In genomic region chr17:59618894-59619312, GRCh38 we compare ENCODE assay signal across 8 cellular contexts. TPM values are rescaled to one million over a fixed set of nuclear protein-coding genes. Genes with fewer than 3 reads are reported as not detected.
DNase-seq lines count a peak whose midpoint lies in the region; ATAC-seq, FAIRE-seq and TF ChIP-seq lines count a peak whose summit lies in the region.

No MANE protein-coding gene starts in this region.

- H3K4me3 ChIP-seq in PC-3 (ENCODE audit: low read length) (peak overlapping the region; percentile 97), endothelial cell of umbilical vein (replicated peaks in 1 of 3; ENCODE audit: insufficient read depth in 1 of 3, low read depth in 1 of 3, low read length in 3 of 3) (peak overlapping the region; percentile 14 to 93 (median 81))

- dilution Hi-C loops in endothelial cell of umbilical vein (cut with MboI; ENCODE audit: extremely low pct_ligation_motif_present, low sequenced_read_pairs) = no loop called here

- POLR2A ChIA-PET in PC-3 (lab: Charles Lee; ENCODE audit: unreplicated experiment) = interaction anchor here (0.6 to 1.5 kb wide), 9 partner anchors 16 to 409 kb away, joined by 3 to 13 read pairs (median 5); partner anchors contain the start of genes DHX40, PTRH2, SMG8 and VMP1
- POLR2A ChIA-PET in endothelial cell of umbilical vein (lab: Charles Lee) = interaction anchor here (0.7 to 1.6 kb wide), 13 partner anchors 9 to 463 kb away, joined by 3 to 8 read pairs (median 4); partner anchors contain the start of genes PTRH2 and VMP1

- H3K9me2 ChIP-seq in PC-3 (replicated peaks; ENCODE audit: low read length) = no peaks in the 10 kb centered on the region

- peaks cover 33% of the 10 kb centered on the region for H4K20me1 ChIP-seq in PC-3 (ENCODE audit: low read length)
- H4K20me1 ChIP-seq in endothelial cell of umbilical vein (replicated peaks; ENCODE audit: control insufficient read depth, extremely low read depth, insufficient read depth, low read length) = peaks cover 14% of the 10 kb centered on the region

- peaks cover 40% of the 10 kb centered on the region for H3K4me1 ChIP-seq in PC-3 (ENCODE audit: insufficient read depth, low read length)
- H3K4me1 ChIP-seq in endothelial cell of umbilical vein (ENCODE audit: control insufficient read depth, extremely low read depth, insufficient read depth, low read length) = peaks cover 42% of the 10 kb centered on the region

- BruUV-seq in PC-3 (replicated peaks; lab: Mats Ljungman, UMichigan) (TSS peak; percentile 87), endothelial cell of umbilical vein (replicated peaks; lab: Mats Ljungman, UMichigan) (TSS peak; percentile 83)

- H3K36me3 ChIP-seq in PC-3 (ENCODE audit: low read depth, low read length) (peaks cover 2% of the 10 kb centered on the region; the same call in 1 of the 2 replicates), endothelial cell of umbilical vein (ENCODE audit: control insufficient read depth in 2 of 2, extremely low read depth in 1 of 2, insufficient read depth in 2 of 2, low read length in 2 of 2) (peaks cover 0 to 2% of the 10 kb centered on the region in 2 experiments)

- H3K9me1 ChIP-seq in endothelial cell of umbilical vein (replicated peaks; ENCODE audit: control insufficient read depth, extremely low read depth, insufficient read depth, low read length) = no peaks in the 10 kb centered on the region

- FAIRE-seq in endothelial cell of umbilical vein (lab: Jason Lieb, UNC) = no peak

- H3K9me3 ChIP-seq in PC-3 (ENCODE audit: low read length) (no peaks in the 10 kb centered on the region), endothelial cell of umbilical vein (replicated peaks; ENCODE audit: control insufficient read depth, insufficient read depth, low read length) (no peaks in the 10 kb centered on the region)

- peak overlapping the region; percentile 84 for H2AFZ ChIP-seq in PC-3 (ENCODE audit: low read length)
- H2AFZ ChIP-seq in endothelial cell of umbilical vein (ENCODE audit: low read depth, low read length) = no peak overlapping the region

- H3K79me2 ChIP-seq in PC-3 (ENCODE audit: low read length) (peaks cover 66% of the 10 kb centered on the region), endothelial cell of umbilical vein (ENCODE audit: control insufficient read depth, insufficient read depth, low read length) (peaks cover 49% of the 10 kb centered on the region)

- H3K4me2 ChIP-seq in PC-3 (ENCODE audit: low read length) (peak overlapping the region; percentile 88), endothelial cell of umbilical vein (ENCODE audit: insufficient read depth, low read length) (peak overlapping the region; percentile 76)

- peak overlapping the region; percentile 97 for H3K27ac ChIP-seq in PC-3 (ENCODE audit: low read length)
- peak overlapping the region; percentile 91 for H3K27ac ChIP-seq in endothelial cell of umbilical vein (ENCODE audit: insufficient read depth, low read depth, low read length)

- H3K9ac ChIP-seq in PC-3 (ENCODE audit: low read length) = peak overlapping the region; percentile 99
- H3K9ac ChIP-seq in endothelial cell of umbilical vein (replicated peaks; ENCODE audit: extremely low read depth, insufficient read depth, low read length) = peak overlapping the region; percentile 98

- no peak for TF ChIP-seq CTCF in PC-3 (conservative IDR thresholded peaks at IDR 0.05; ENCODE audit: low read depth, low read length)
- TF ChIP-seq CTCF in endothelial cell of umbilical vein (IDR thresholded peaks at IDR 0.05; ENCODE audit: extremely low read depth in 1 of 2, insufficient read depth in 1 of 2, low read depth in 1 of 2, low read length in 2 of 2) = no peak

- no peaks in the 10 kb centered on the region for H3F3A ChIP-seq in PC-3 (ENCODE audit: low read length, unreplicated experiment)

- TF ChIP-seq POLR2A in endothelial cell of umbilical vein (IDR thresholded peaks at IDR 0.05; ENCODE audit: low read depth, low read length) = no peak

- CTCF ChIA-PET in PC-3 (lab: Charles Lee) = interaction anchor here (0.9 kb wide), 1 partner anchor 11 kb away, joined by 4 read pairs; no protein-coding TSS in a partner anchor
- CTCF ChIA-PET in endothelial cell of umbilical vein (lab: Charles Lee) = interaction anchor here (1.1 to 2.0 kb wide), 4 partner anchors 50 to 289 kb away, joined by 3 to 7 read pairs (median 3); no protein-coding TSS in a partner anchor

- intact Hi-C loops in PC-3 (cut with micrococcal nuclease) (loop anchor here (1.0 to 10.0 kb wide), 3 partner anchors 54 to 94 kb away; partner anchors contain the start of genes DHX40, PTRH2 and VMP1), endothelial cell of umbilical vein (cut with micrococcal nuclease) (loop anchor here (1.0 to 10.0 kb wide), 6 partner anchors 50 to 464 kb away; partner anchors contain the start of genes PRR11, PTRH2, SKA2 and VMP1)

- peak; percentile 72 for DNase-seq in NCI-H1694 (lab: John Stamatoyannopoulos, UW)
- no peak for DNase-seq in NCI-H1694 treated with DMSO at 0.1 percent for 48 hours (lab: John Stamatoyannopoulos, UW)
- no peak for DNase-seq in PC-3
- no peak for DNase-seq in endothelial cell of umbilical vein (ENCODE audit: low read depth, low spot score)
- peak; percentile 75 for DNase-seq in non-pigmented ciliary epithelial cell (ENCODE audit: low read depth)
- no peak for DNase-seq in GM19238 (ENCODE audit: insufficient read length, low spot score)
- no peak for DNase-seq in HCEC 1CT

- no peaks in the 10 kb centered on the region for H3K27me3 ChIP-seq in PC-3 (ENCODE audit: low read length)
- H3K27me3 ChIP-seq in endothelial cell of umbilical vein (ENCODE audit: control insufficient read depth in 2 of 2, insufficient read depth in 2 of 2, low read length in 2 of 2) = no peaks in the 10 kb centered on the region

- ATAC-seq in PC-3 (no peak), GM19324 (IDR thresholded peaks at IDR 0.05; ENCODE audit: low FRiP score, unreplicated experiment) (no peak)

TF ChIP-seq in endothelial cell of umbilical vein, 7 proteins besides CTCF, POLR2A, EP300 and RAD21:
- no peak for TF ChIP-seq MYC (IDR thresholded peaks at IDR 0.05; ENCODE audit: low read depth, low read length)
- peak; percentile 83 for TF ChIP-seq POLR2AphosphoS5 (IDR thresholded peaks at IDR 0.05; ENCODE audit: insufficient read depth, low read depth, low read length)

RNA-seq across cellular contexts. Expression of gene CLTC, which starts 0.8 kb away (rescaled TPM):
- 241 and 269 TPM in 2 replicates for total RNA-seq in PC-3 (2014; rRNA removed)
- 317 and 326 TPM in 2 replicates for total RNA-seq in endothelial cell of umbilical vein
- polyA plus RNA-seq in endothelial cell of umbilical vein = 164 and 169 TPM in 2 replicates
- polyA plus RNA-seq in endothelial cell of umbilical vein (2011; cell fraction: cytosol; rRNA removed) = 292 and 313 TPM in 2 replicates
- 284 and 338 TPM in 2 replicates for polyA plus RNA-seq in endothelial cell of umbilical vein (2011; cell fraction: nucleus; rRNA removed)
- 240 and 294 TPM in 2 replicates for polyA plus RNA-seq in endothelial cell of umbilical vein (2012)
- polyA minus RNA-seq in endothelial cell of umbilical vein = 694 and 730 TPM in 2 replicates
- polyA minus RNA-seq in endothelial cell of umbilical vein (2011; cell fraction: cytosol; rRNA and poly(A)+ RNA removed) = 195 TPM
- polyA minus RNA-seq in endothelial cell of umbilical vein (2011; cell fraction: nucleus; rRNA and poly(A)+ RNA removed) = 248 and 392 TPM in 2 replicates

RNA-seq across cellular contexts. Expression of gene DHX40, which starts 53.5 kb away (rescaled TPM):
- 36.6 and 38.9 TPM in 2 replicates for total RNA-seq in PC-3 (2014; rRNA removed)
- 28.6 and 29.7 TPM in 2 replicates for total RNA-seq in endothelial cell of umbilical vein
- 11.6 and 14.0 TPM in 2 replicates for polyA plus RNA-seq in endothelial cell of umbilical vein
- polyA plus RNA-seq in endothelial cell of umbilical vein (2011; cell fraction: cytosol; rRNA removed) = 17.8 and 18.9 TPM in 2 replicates
- 22.3 and 29.6 TPM in 2 replicates for polyA plus RNA-seq in endothelial cell of umbilical vein (2011; cell fraction: nucleus; rRNA removed)
- polyA plus RNA-seq in endothelial cell of umbilical vein (2012) = 30.3 and 33.9 TPM in 2 replicates
- 22.1 and 23.1 TPM in 2 replicates for polyA minus RNA-seq in endothelial cell of umbilical vein
- polyA minus RNA-seq in endothelial cell of umbilical vein (2011; cell fraction: cytosol; rRNA and poly(A)+ RNA removed) = 36.0 TPM
- polyA minus RNA-seq in endothelial cell of umbilical vein (2011; cell fraction: nucleus; rRNA and poly(A)+ RNA removed) = 25.9 and 32.8 TPM in 2 replicates

Comparison
In these comparisons a context has a peak if more than half of its experiments do, and no peak if none do; other contexts are left out.
1. DNase-seq: peak in NCI-H1694 (single experiment) and non-pigmented ciliary epithelial cell (single experiment); none in NCI-H1694 treated with DMSO at 0.1 percent for 48 hours (single experiment), PC-3 (single experiment), endothelial cell of umbilical vein (single experiment), GM19238 (single experiment) and HCEC 1CT (single experiment).